11 cellular contexts compared by ENCODE assay signal in the genomic region with DNA sequence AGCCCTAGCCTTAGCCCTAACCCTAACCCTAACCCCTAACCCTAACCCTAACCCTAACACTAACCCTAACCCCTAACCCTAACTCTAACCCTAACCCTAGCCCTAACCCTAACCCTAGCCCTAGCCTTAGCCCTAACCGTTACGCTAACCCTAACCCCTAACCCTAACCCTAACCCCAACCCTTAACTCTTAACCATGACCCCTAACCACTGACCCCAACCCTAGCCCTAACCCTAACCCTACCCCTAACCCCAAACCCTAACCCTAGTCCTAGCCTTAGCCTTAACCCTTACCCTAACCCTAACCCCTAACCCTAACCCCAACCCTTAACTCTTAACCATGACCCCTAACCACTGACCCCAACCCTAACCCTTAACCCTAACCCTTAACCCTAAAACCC. TPM values are rescaled to one million over a fixed set of nuclear protein-coding genes. Genes with fewer than 3 reads are reported as not detected.
"Had no signal": no experiment of that assay in that cellular context is flagged by ENCODE, and none has a peak within 500 bp of the region (broad histone marks: within the 10 kb centered on the region; RNA-seq: fewer than 3 reads in every experiment).

No MANE protein-coding gene starts in this region.

RNA-seq across cellular contexts. Expression of a gene that starts 14.2 kb away (rescaled TPM):
- total RNA-seq: activated CD4-positive, alpha-beta T cell treated with anti-CD3 and anti-CD28 coated beads for 36 hours; activated CD4-positive, alpha-beta T cell treated with anti-CD3 and anti-CD28 coated beads, Interleukin-2, amount 10 ng/mL, durations not matched to agents 7 days and 5 days; activated CD8-positive, alpha-beta T cell treated with anti-CD3 and anti-CD28 coated beads, Interleukin-2, amount 10 ng/mL, durations not matched to agents 7 days and 5 days; activated naive CD8-positive, alpha-beta T cell treated with anti-CD3 and anti-CD28 coated beads, Interleukin-2, amount 10 ng/mL, durations not matched to agents 7 days and 5 days; activated T-helper 2 cell treated with anti-CD3 and anti-CD28 coated beads, Interferon-gamma antibody, Interleukin-2, Interleukin-4, amounts not matched to agents 10 μg/mL and 5 μg/mL and 100 μg/mL, durations not matched to agents 14 hours and 24 hours and 36 hours; ascending aorta; cardiac muscle cell; MCF 10A; RPMI7951; T-cell; T-helper 17 cell had no signal
- polyA plus RNA-seq: cardiac muscle cell had no signal
